ENCODE assay signal across 29 cellular contexts in genomic region chr20:44470327-44470726, GRCh38.
"Had no signal": no experiment of that assay in that cellular context is flagged by ENCODE, and none has a peak within 500 bp of the region (broad histone marks: within the 10 kb centered on the region; RNA-seq: fewer than 3 reads in every experiment).

No MANE protein-coding gene starts in this region.

- H3K9me3 ChIP-seq: MG63, Peyer's patch, SJSA1, SK-N-SH had no signal

- H3K27me3 ChIP-seq: MG63, Peyer's patch had no signal

- H3K4me3 ChIP-seq: K562, MG63, Peyer's patch, SJSA1 had no signal

- H3K36me3 ChIP-seq: MG63, Peyer's patch, SJSA1 had no signal

- H3K27ac ChIP-seq: Peyer's patch, SJSA1 had no signal

- DNase-seq: activated CD4-positive, alpha-beta T cell treated with anti-CD3 and anti-CD28 coated beads for 36 hours; activated CD4-positive, alpha-beta T cell treated with anti-CD3 and anti-CD28 coated beads, Interleukin-2, amount 10 ng/mL, durations not matched to agents 7 days and 5 days; activated CD4-positive, alpha-beta T cell treated with anti-CD3 and anti-CD28 coated beads, Interleukin-2, amount 50 U/mL, for 48 hours; activated CD8-positive, alpha-beta T cell treated with anti-CD3 and anti-CD28 coated beads, Interleukin-2, amount 10 ng/mL, durations not matched to agents 7 days and 5 days; activated gamma-delta T cell treated with Interleukin-2 at 50 U/mL for 16 hours; activated naive CD4-positive, alpha-beta T cell treated with anti-CD3 and anti-CD28 coated beads for 36 hours; activated T-cell treated with anti-CD3 and anti-CD28 coated beads, Interleukin-2, amount 50 U/mL, for 24 hours; amniotic stem cell; MG63; NCI-H1048; NCI-H1105 treated with DMSO at 0.1 percent for 48 hours; NCI-H1436; NCI-H1694; NCI-H1930; NCI-H2081 treated with DMSO at 0.1 percent for 48 hours; NCI-H345; NCI-H526; NCI-H748 treated with DMSO at 0.1 percent for 48 hours; NK-92 treated with Interleukin-12 subunit alpha and Interleukin-12 subunit beta, amount 100 ng/mL, for 24 hours; PC-3; Peyer's patch; RPMI8226; SHP77 treated with DMSO at 0.1 percent for 48 hours; SK-N-SH had no signal

- ATAC-seq: activated CD4-positive, alpha-beta T cell treated with anti-CD3 and anti-CD28 coated beads for 36 hours; activated CD4-positive, CD25-positive, alpha-beta regulatory T cell treated with anti-CD3 and anti-CD28 coated beads, Interleukin-2, amount 50 U/mL, for 24 hours; activated CD8-positive, alpha-beta T cell treated with anti-CD3 and anti-CD28 coated beads, Interleukin-2, amount 10 ng/mL, durations not matched to agents 7 days and 5 days; activated naive CD4-positive, alpha-beta T cell treated with anti-CD3 and anti-CD28 coated beads, Interleukin-2, amount 50 U/mL, for 72 hours; K562; PC-3; WTC11 had no signal

- H3K4me1 ChIP-seq: Peyer's patch had no signal
